13 cellular contexts compared by ENCODE assay signal in the genomic region with DNA sequence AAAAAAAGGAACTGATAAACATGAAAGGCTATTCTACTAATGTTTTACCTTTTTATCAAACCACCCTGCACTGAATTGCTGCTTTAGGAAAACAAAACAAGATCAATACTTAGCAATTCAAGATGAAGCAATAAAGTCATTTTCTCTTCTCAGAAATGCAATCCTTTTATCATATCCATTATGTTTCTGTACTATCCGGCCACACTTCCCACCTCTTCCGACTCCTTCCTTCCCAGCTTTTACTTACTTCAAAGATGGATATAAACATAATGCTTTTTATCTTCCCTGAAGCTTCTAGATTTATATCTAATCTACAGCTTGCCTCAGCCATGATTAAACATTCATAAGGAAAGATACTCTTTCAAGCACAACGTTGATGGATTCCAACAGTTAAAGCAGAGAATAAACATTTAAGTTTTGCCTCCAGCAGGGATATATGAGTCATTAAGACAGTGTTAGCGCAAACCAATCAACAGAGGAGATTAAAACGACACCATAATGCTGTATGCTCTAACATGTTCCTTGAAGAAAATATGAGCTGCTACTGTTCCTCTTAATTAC.
A peak's percentile ranks its signal among the peaks of the same experiment; 100 is the strongest.
DNase-seq lines count a peak whose midpoint lies in the region; ATAC-seq, FAIRE-seq and TF ChIP-seq lines count a peak whose summit lies in the region.
"Had no signal": no experiment of that assay in that cellular context is flagged by ENCODE, and none has a peak within 500 bp of the region (broad histone marks: within the 10 kb centered on the region; RNA-seq: fewer than 3 reads in every experiment).

No MANE protein-coding gene starts in this region.

- POLR2A ChIA-PET in A673 (lab: Charles Lee; ENCODE audit: low non-redundant PET) = interaction anchor here (0.5 kb wide), 1 partner anchor 342 kb away, joined by 3 read pairs; no protein-coding TSS in a partner anchor
- POLR2A ChIA-PET in IMR-90 (lab: Charles Lee; ENCODE audit: unreplicated experiment) = no interaction called here
- POLR2A ChIA-PET in HepG2 (lab: Yijun Ruan, JAX) = no interaction called here

- H3K4me3 ChIP-seq in A673 (ENCODE audit: low read depth, low read length, poor library complexity, severe bottlenecking) (peak overlapping the region; percentile 55), IMR-90 (ENCODE audit: insufficient read depth, low read depth, low read length) (peak overlapping the region; percentile 67), HepG2 (replicated peaks in 1 of 3; ENCODE audit: insufficient read depth in 1 of 3, low read depth in 2 of 3, low read length in 3 of 3) (no peak overlapping the region)
- H3K4me3 ChIP-seq: body of pancreas, upper lobe of left lung had no signal

- H2AK5ac ChIP-seq in IMR-90 (ENCODE audit: low read depth, low read length) = no peak overlapping the region

- H3K36me3 ChIP-seq in A673 (ENCODE audit: insufficient read depth, low read length, poor library complexity, severe bottlenecking) (peaks cover 6% of the 10 kb centered on the region), IMR-90 (ENCODE audit: control insufficient read depth, insufficient read depth, low read length) (no peaks in the 10 kb centered on the region), HepG2 (replicated peaks in 1 of 2; ENCODE audit: control insufficient read depth in 1 of 2, insufficient read depth in 2 of 2, low read length in 2 of 2) (no peaks in the 10 kb centered on the region)
- H3K36me3 ChIP-seq: upper lobe of left lung had no signal

- peak overlapping the region; percentile 24; the same call in 1 of the 2 replicates for H3K4ac ChIP-seq in IMR-90 (ENCODE audit: low read depth, low read length)

- TF ChIP-seq EP300 in HepG2 (IDR thresholded peaks at IDR 0.05; ENCODE audit: low read depth in 2 of 2, low read length in 2 of 2) (no peak), HepG2 (CRISPR knock-in tag; IDR thresholded peaks at IDR 0.05; ENCODE audit: borderline replicate concordance) (no peak)

- H3K4me1 ChIP-seq in A673 (ENCODE audit: insufficient read depth, low read length, poor library complexity, severe bottlenecking) = peaks cover 16% of the 10 kb centered on the region
- H3K4me1 ChIP-seq in IMR-90 (ENCODE audit: control insufficient read depth, insufficient read depth, low read length) = no peaks in the 10 kb centered on the region; the same call in 1 of the 2 replicates
- H3K4me1 ChIP-seq in HepG2 (ENCODE audit: insufficient read depth, low read length) = peaks cover 23% of the 10 kb centered on the region

- H3K56ac ChIP-seq in IMR-90 (ENCODE audit: extremely low read depth, insufficient read depth, low read length) = peak overlapping the region; percentile 58; the same call in 1 of the 2 replicates

- H3K27ac ChIP-seq in A673 (ENCODE audit: low read depth, low read length, poor library complexity, severe bottlenecking) (peak overlapping the region; percentile 82), IMR-90 (ENCODE audit: insufficient read depth, low read length) (no peak overlapping the region), caudate nucleus (ENCODE audit: low read depth, low read length) (peak overlapping the region; percentile 39), HepG2 (ENCODE audit: extremely low read length, insufficient read depth, low read length) (no peak overlapping the region)
- H3K27ac ChIP-seq: body of pancreas, KMS-11, upper lobe of left lung had no signal

- TF ChIP-seq POLR2A in IMR-90 (IDR thresholded peaks at IDR 0.05; ENCODE audit: low read depth, low read length) (no peak), HepG2 (IDR thresholded peaks at IDR 0.05; ENCODE audit: insufficient read depth in 1 of 2, low read depth in 2 of 2, low read length in 2 of 2) (no peak)

- intact Hi-C loops in A673 (cut with micrococcal nuclease; ENCODE audit: unreplicated experiment) = no loop called here
- intact Hi-C loops in IMR-90 (cut with micrococcal nuclease) = no loop called here
- intact Hi-C loops in HepG2 (cut with micrococcal nuclease; ENCODE audit: unreplicated experiment) = loop anchor here (10.0 kb wide), 1 partner anchor 62 kb away; no protein-coding TSS in a partner anchor

- no peak for TF ChIP-seq CTCF in A673 (conservative IDR thresholded peaks at IDR 0.05; ENCODE audit: low read depth, low read length)
- TF ChIP-seq CTCF in IMR-90 (conservative IDR thresholded peaks at IDR 0.05; ENCODE audit: low read depth, low read length) = no peak
- no peak for TF ChIP-seq CTCF in HepG2 (CRISPR knock-in tag; IDR thresholded peaks at IDR 0.05)

- H3K9me1 ChIP-seq in IMR-90 (ENCODE audit: insufficient read depth, low read length) = no peaks in the 10 kb centered on the region

- dilution Hi-C loops in IMR-90 (cut with HindIII; ENCODE audit: low sequenced_read_pairs, unreplicated experiment) = no loop called here

- H2BK15ac ChIP-seq in IMR-90 (ENCODE audit: low read depth, low read length) = no peak overlapping the region

- H3K79me1 ChIP-seq in IMR-90 (ENCODE audit: low read depth in 1 of 2, low read length in 2 of 2) = peaks cover 7 to 33% of the 10 kb centered on the region in 2 experiments

- peak overlapping the region; percentile 81 for H2BK5ac ChIP-seq in IMR-90 (ENCODE audit: low read depth, low read length, poor library complexity, severe bottlenecking)

- no peaks in the 10 kb centered on the region for H3K79me2 ChIP-seq in HepG2 (ENCODE audit: insufficient read depth, low read length)

- no peak overlapping the region; a peak in 1 of 4 replicates for H4K8ac ChIP-seq in IMR-90 (ENCODE audit: low read depth in 2 of 2, low read length in 2 of 2)

- peak; percentile 96 for ATAC-seq in IMR-90 (ENCODE audit: low read depth)
- ATAC-seq in HepG2 = no peak
- ATAC-seq in GM19452 (IDR thresholded peaks at IDR 0.05; ENCODE audit: unreplicated experiment) = no peak
- ATAC-seq in HG02588 (IDR thresholded peaks at IDR 0.05; ENCODE audit: unreplicated experiment) = no peak
- ATAC-seq: body of pancreas had no signal

- in situ Hi-C loops in IMR-90 (cut with MboI; ENCODE audit: low sequenced_read_pairs) (no loop called here), HepG2 (cut with HindIII; ENCODE audit: extremely low pct_ligation_motif_present, low pct_unique_long_range_greater_than_20kb) (no loop called here)

- no peak overlapping the region for H4K91ac ChIP-seq in IMR-90 (ENCODE audit: insufficient read depth, low read depth, low read length)

- 0 out of 2 replicates have a peak overlapping the region, but pooled peaks have one; percentile 27 for H3K14ac ChIP-seq in IMR-90 (replicated peaks; ENCODE audit: low read depth, low read length)

- no peaks in the 10 kb centered on the region; the same call in 1 of the 2 replicates for H4K20me1 ChIP-seq in IMR-90 (ENCODE audit: insufficient read depth, low read length)
- 0 out of 2 replicates have a peak, but pooled peaks cover 3% of the 10 kb centered on the region for H4K20me1 ChIP-seq in HepG2 (ENCODE audit: insufficient read depth, low read length)

- no peak for FAIRE-seq in HepG2 (lab: Jason Lieb, UNC)

- H2BK120ac ChIP-seq in IMR-90 (ENCODE audit: low read depth, low read length) = no peak overlapping the region

- H3K23ac ChIP-seq in IMR-90 (ENCODE audit: low read depth, low read length) = peak overlapping the region; percentile 59; the same call in 1 of the 2 replicates

- H3K18ac ChIP-seq in IMR-90 (ENCODE audit: low read depth, low read length) = peak overlapping the region; percentile 95; the same call in 1 of the 2 replicates

- WGBS in IMR-90 (ENCODE audit: extremely low coverage in 2 of 2, insufficient read length in 1 of 2), 2 experiments = 10% methylated on average over 2 of the region's 5 CpGs; no CpG with 5 or more reads in 1 of the 2 experiments
- WGBS in HepG2 (ENCODE audit: low lambda C conversion rate) = 66% methylated on average over 5 of the region's 5 CpGs

- BruUV-seq in A673 (replicated peaks; lab: Mats Ljungman, UMichigan) = no TSS peak
- no TSS peak for BruUV-seq in IMR-90 (replicated peaks; lab: Mats Ljungman, UMichigan)
- no TSS peak for BruUV-seq in HepG2 (replicated peaks; lab: Mats Ljungman, UMichigan)

- H2AFZ ChIP-seq in IMR-90 (replicated peaks; ENCODE audit: low read length, poor library complexity) (no peak overlapping the region), HepG2 (ENCODE audit: low read length) (no peak overlapping the region)

- peak overlapping the region; percentile 99 for H3K4me2 ChIP-seq in IMR-90 (ENCODE audit: low read depth, low read length)
- H3K4me2 ChIP-seq in HepG2 (ENCODE audit: low read depth, low read length) = no peak overlapping the region
- H3K4me2 ChIP-seq: KMS-11 had no signal

- no peak overlapping the region for H2BK20ac ChIP-seq in IMR-90 (ENCODE audit: low read depth, low read length)

- H3K27me3 ChIP-seq in A673 (replicated peaks; ENCODE audit: insufficient read depth, low read depth, low read length, poor library complexity) (no peaks in the 10 kb centered on the region), IMR-90 (ENCODE audit: control insufficient read depth, insufficient read depth, low read length) (no peaks in the 10 kb centered on the region), HepG2 (ENCODE audit: control insufficient read depth in 1 of 2, insufficient read depth in 2 of 2, low read length in 2 of 2) (no peaks in the 10 kb centered on the region)
- H3K27me3 ChIP-seq: body of pancreas, upper lobe of left lung had no signal

- H3K9me3 ChIP-seq in A673 (ENCODE audit: low read depth, low read length, poor library complexity, severe bottlenecking) (peaks cover 24% of the 10 kb centered on the region), IMR-90 (ENCODE audit: control insufficient read depth, insufficient read depth, low read length) (peaks cover 5% of the 10 kb centered on the region; the same call in 1 of the 2 replicates), HepG2 (ENCODE audit: low read length) (peaks cover 20% of the 10 kb centered on the region)
- H3K9me3 ChIP-seq: body of pancreas had no signal

- peak overlapping the region; percentile 77; the same call in 1 of the 2 replicates for H3K9ac ChIP-seq in IMR-90 (ENCODE audit: low read depth, low read length)
- no peak overlapping the region for H3K9ac ChIP-seq in HepG2 (ENCODE audit: insufficient read depth, low read depth, low read length)
- H3K9ac ChIP-seq: KMS-11 had no signal

- CTCF ChIA-PET in A673 (lab: Charles Lee) = no interaction called here
- CTCF ChIA-PET in IMR-90 (lab: Yijun Ruan, JAX) = interaction anchor here (0.6 to 0.9 kb wide), 2 partner anchors 12 to 398 kb away, joined by 3 to 5 read pairs; no protein-coding TSS in a partner anchor
- CTCF ChIA-PET in HepG2 (lab: Yijun Ruan, JAX; ENCODE audit: low intra/inter-chr PET ratio, low total read pairs) = no interaction called here

- TF ChIP-seq RAD21 in IMR-90 (IDR thresholded peaks at IDR 0.05; ENCODE audit: low read length) = no peak
- TF ChIP-seq RAD21 in HepG2 (CRISPR knock-in tag; IDR thresholded peaks at IDR 0.05) = no peak

- H4K5ac ChIP-seq in IMR-90 (ENCODE audit: low read depth, low read length) = no peak overlapping the region

- no peak overlapping the region for H2AK9ac ChIP-seq in IMR-90 (replicated peaks; ENCODE audit: low read depth, low read length, poor library complexity)

- DNase-seq in A673 (ENCODE audit: low spot score) (peak; percentile 85), IMR-90 (peak; percentile 82), caudate nucleus (lab: John Stamatoyannopoulos, UW) (no peak), HepG2 (ENCODE audit: low spot score) (no peak), AG20443 (ENCODE audit: low spot score) (no peak), 8988T (no peak)
- DNase-seq: body of pancreas, C1 segment of cervical spinal cord, NCI-H446, upper lobe of left lung had no signal

Comparison
In these comparisons a context has a peak if more than half of its experiments do, and no peak if none do; other contexts are left out.
1. DNase-seq: peak in A673 (single experiment) and IMR-90 (single experiment); none in caudate nucleus (0 of 61), HepG2 (single experiment), AG20443 (single experiment) and 8988T (single experiment).
2. H3K27ac ChIP-seq: peak in A673 (single experiment) and caudate nucleus (single experiment); none in IMR-90 (single experiment) and HepG2 (single experiment).
3. H3K4me3 ChIP-seq: peak in A673 (single experiment) and IMR-90 (single experiment); none in HepG2 (0 of 3).